ENCODE assay signal across 13 cellular contexts in genomic region chr5:97929383-97929782, GRCh38.
"Had no signal": no experiment of that assay in that cellular context is flagged by ENCODE, and none has a peak within 500 bp of the region (broad histone marks: within the 10 kb centered on the region; RNA-seq: fewer than 3 reads in every experiment).

No MANE protein-coding gene starts in this region.

- DNase-seq: activated CD4-positive, CD25-positive, alpha-beta regulatory T cell; activated gamma-delta T cell treated with Interleukin-2 at 50 U/mL for 16 hours; activated naive CD8-positive, alpha-beta T cell treated with anti-CD3 and anti-CD28 coated beads, Interleukin-2, amount 10 ng/mL, durations not matched to agents 7 days and 5 days; activated T-cell treated with anti-CD3 and anti-CD28 coated beads, Interleukin-2, amount 50 U/mL, for 1 hour; effector memory CD8-positive, alpha-beta T cell; foreskin melanocyte; heart left ventricle; retina; small intestine; stomach had no signal

- H3K9me3 ChIP-seq: heart left ventricle, stomach had no signal

- H2AFZ ChIP-seq: neural progenitor cell, parathyroid adenoma had no signal

- H3K4me2 ChIP-seq: neural progenitor cell had no signal

- H3K4me1 ChIP-seq: heart left ventricle, neural progenitor cell, parathyroid adenoma, stomach had no signal

- H3K9ac ChIP-seq: neural progenitor cell, parathyroid adenoma had no signal

- H3K79me2 ChIP-seq: parathyroid adenoma had no signal

- H3K27ac ChIP-seq: heart left ventricle, neural progenitor cell, parathyroid adenoma, stomach had no signal

- ATAC-seq: effector memory CD8-positive, alpha-beta T cell; heart left ventricle; SK-N-SH treated with all-trans-retinoic acid at 6 μM for 48 hours had no signal

- H3K4me3 ChIP-seq: heart left ventricle, neural progenitor cell, stomach had no signal

- H3K27me3 ChIP-seq: heart left ventricle, neural progenitor cell, stomach had no signal

- H3K36me3 ChIP-seq: heart left ventricle, neural progenitor cell, stomach had no signal
